In the genomic region with DNA sequence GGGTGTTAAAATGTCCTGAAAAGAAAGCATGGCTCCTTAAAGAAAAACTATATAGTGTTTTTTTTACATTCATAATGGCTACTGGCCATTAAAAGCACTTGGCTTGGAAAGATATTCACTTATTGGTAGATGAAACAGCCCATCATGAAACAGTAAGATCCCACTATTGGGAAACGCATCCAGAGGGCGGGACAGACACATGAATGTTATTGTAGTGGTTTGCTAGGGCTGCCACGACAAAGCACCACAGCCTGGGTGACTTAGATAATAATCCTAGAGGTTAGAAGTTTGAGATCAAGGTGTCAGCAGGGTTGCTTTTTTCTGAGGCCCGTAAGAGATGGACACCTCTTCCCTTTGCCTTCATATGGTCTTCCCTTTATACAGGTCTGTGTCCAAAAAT, we compare ENCODE assay signal across 19 cellular contexts.
DNase-seq lines count a peak whose midpoint lies in the region; ATAC-seq and TF ChIP-seq lines count a peak whose summit lies in the region.
"Had no signal": no experiment of that assay in that cellular context is flagged by ENCODE, and none has a peak within 500 bp of the region (broad histone marks: within the 10 kb centered on the region; RNA-seq: fewer than 3 reads in every experiment).

No MANE protein-coding gene starts in this region.

- H2AFZ ChIP-seq in trophoblast cell (ENCODE audit: insufficient read depth, low read length, poor library complexity): no peak overlapping the region

- DNase-seq in NCI-H69 (lab: John Stamatoyannopoulos, UW) (peak; percentile 11), choroid plexus epithelial cell (ENCODE audit: low read depth) (peak; percentile 49), trophoblast cell (no peak), left lobe of liver (ENCODE audit: low spot score) (no peak), esophagus muscularis mucosa (ENCODE audit: extremely low spot score) (no peak)
- DNase-seq: DMS153, EL, KBM-7, NCI-H1048, NCI-H1436 treated with DMSO at 0.1 percent for 48 hours, NCI-H2029 treated with DMSO at 0.1 percent for 48 hours, NCI-H774 had no signal

- H2BK5ac ChIP-seq in trophoblast cell (ENCODE audit: low read depth, low read length, poor library complexity): no peak overlapping the region

- no peak for ATAC-seq in left lobe of liver
- ATAC-seq in HG03354 (IDR thresholded peaks at IDR 0.05; ENCODE audit: poor library complexity, severe bottlenecking, unreplicated experiment): no peak
- ATAC-seq in HG02678 (IDR thresholded peaks at IDR 0.05; ENCODE audit: unreplicated experiment): no peak
- ATAC-seq: Panc1, Right ventricle myocardium inferior had no signal

- H2AK5ac ChIP-seq in trophoblast cell (ENCODE audit: low read length): no peak overlapping the region

- H3K27ac ChIP-seq in C4-2B: 0 out of 2 replicates have a peak overlapping the region, but pooled peaks have one; percentile 3
- no peak overlapping the region for H3K27ac ChIP-seq in trophoblast cell (ENCODE audit: low read depth, low read length)
- H3K27ac ChIP-seq in esophagus muscularis mucosa (replicated peaks in 1 of 4): no peak overlapping the region
- H3K27ac ChIP-seq: HL-60, SK-N-MC had no signal

- H3K18ac ChIP-seq in trophoblast cell (ENCODE audit: low read length): no peak overlapping the region

- H2BK12ac ChIP-seq in trophoblast cell (ENCODE audit: low read length): peak overlapping the region; percentile 94

- no CpG with 5 or more reads among the region's 4 CpGs for WGBS in trophoblast cell (ENCODE audit: extremely low coverage, insufficient coverage, insufficient read length)
- WGBS in esophagus muscularis mucosa: 93% methylated on average over 4 of the region's 4 CpGs

- TF ChIP-seq CTCF in C4-2B (conservative IDR thresholded peaks at IDR 0.05) (no peak), choroid plexus epithelial cell (conservative IDR thresholded peaks at IDR 0.05; ENCODE audit: low read depth, low read length) (no peak), esophagus muscularis mucosa (IDR thresholded peaks at IDR 0.05) (no peak)

- H4K8ac ChIP-seq in trophoblast cell (ENCODE audit: low read depth, low read length): no peak overlapping the region

- H3K9me3 ChIP-seq in trophoblast cell (ENCODE audit: insufficient read depth, low read depth, low read length): no peaks in the 10 kb centered on the region
- no peaks in the 10 kb centered on the region for H3K9me3 ChIP-seq in esophagus muscularis mucosa

- intact Hi-C loops in esophagus muscularis mucosa (cut with DNase I): no loop called here

- H3K23ac ChIP-seq in trophoblast cell (ENCODE audit: low read length): no peak overlapping the region

- no peaks in the 10 kb centered on the region for H3K27me3 ChIP-seq in trophoblast cell (ENCODE audit: insufficient read depth, low read length)
- no peaks in the 10 kb centered on the region for H3K27me3 ChIP-seq in esophagus muscularis mucosa

- H3K79me2 ChIP-seq in trophoblast cell (ENCODE audit: control insufficient read depth, insufficient read depth, low read length, poor library complexity): peaks cover 2% of the 10 kb centered on the region

- no peak overlapping the region for H3K4ac ChIP-seq in trophoblast cell (ENCODE audit: low read depth, low read length)

- H3K14ac ChIP-seq in trophoblast cell (ENCODE audit: low read length): no peak overlapping the region

- no peak overlapping the region for H3K4me2 ChIP-seq in trophoblast cell (ENCODE audit: low read length)

- peaks cover 12% of the 10 kb centered on the region for H3K79me1 ChIP-seq in trophoblast cell (ENCODE audit: low read length)

- no peak for TF ChIP-seq EP300 in esophagus muscularis mucosa (IDR thresholded peaks at IDR 0.05)

- H3K36me3 ChIP-seq in trophoblast cell (ENCODE audit: control insufficient read depth in 1 of 2, insufficient read depth in 2 of 2, low read length in 2 of 2) (no peaks in the 10 kb centered on the region), esophagus muscularis mucosa (no peaks in the 10 kb centered on the region)

- no peak overlapping the region for H4K12ac ChIP-seq in trophoblast cell (ENCODE audit: low read depth, low read length)

- no peak overlapping the region for H3K4me3 ChIP-seq in choroid plexus epithelial cell (ENCODE audit: low read depth, low read length)
- no peak overlapping the region for H3K4me3 ChIP-seq in trophoblast cell (ENCODE audit: low read depth, low read length)
- no peak overlapping the region for H3K4me3 ChIP-seq in esophagus muscularis mucosa
- H3K4me3 ChIP-seq: SK-N-MC had no signal

- peak overlapping the region; percentile 36 for H2BK120ac ChIP-seq in trophoblast cell (ENCODE audit: insufficient read depth, low read length, poor library complexity)

- H3K4me1 ChIP-seq in trophoblast cell (ENCODE audit: control insufficient read depth in 1 of 2, insufficient read depth in 2 of 2, low read length in 2 of 2): peaks cover 8 to 11% of the 10 kb centered on the region in 2 experiments
- peaks cover 25 to 29% (median 26%) of the 10 kb centered on the region in 4 donors for H3K4me1 ChIP-seq in esophagus muscularis mucosa

- peak overlapping the region; percentile 65 for H4K91ac ChIP-seq in trophoblast cell (ENCODE audit: low read depth, low read length)

- TF ChIP-seq POLR2A in esophagus muscularis mucosa (IDR thresholded peaks at IDR 0.05; ENCODE audit: low read depth): no peak

- H3K9ac ChIP-seq in trophoblast cell (ENCODE audit: low read length): no peak overlapping the region

Comparison
In these comparisons a context has a peak if more than half of its experiments do, and no peak if none do; other contexts are left out.
1. DNase-seq: peak in NCI-H69 (single experiment) and choroid plexus epithelial cell (single experiment); none in trophoblast cell (0 of 2), left lobe of liver (single experiment) and esophagus muscularis mucosa (single experiment).